ENCODE assay signal across 9 cellular contexts in the genomic region with DNA sequence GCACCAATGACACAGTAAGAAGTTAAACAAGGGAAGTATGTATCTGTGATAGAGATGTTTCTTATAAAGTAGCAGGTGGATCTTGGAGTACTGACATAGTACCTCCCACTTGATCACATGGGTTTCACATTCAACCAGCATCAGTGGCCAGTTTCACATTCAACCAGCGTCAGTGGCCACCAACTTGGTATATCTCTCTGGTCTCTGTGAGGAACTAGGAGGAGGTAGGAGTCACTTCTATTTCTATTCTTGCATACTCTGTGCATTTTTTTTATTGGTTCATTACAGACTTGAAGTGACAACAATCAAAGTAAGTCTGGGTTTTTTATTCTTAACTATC.
DNase-seq lines count a peak whose midpoint lies in the region; ATAC-seq and TF ChIP-seq lines count a peak whose summit lies in the region.
"Had no signal": no experiment of that assay in that cellular context is flagged by ENCODE, and none has a peak within 500 bp of the region (broad histone marks: within the 10 kb centered on the region; RNA-seq: fewer than 3 reads in every experiment).

No MANE protein-coding gene starts in this region.

- ATAC-seq in GM18517 (IDR thresholded peaks at IDR 0.05; ENCODE audit: unreplicated experiment) (peak; percentile 98), GM21423 (IDR thresholded peaks at IDR 0.05; ENCODE audit: unreplicated experiment) (peak; percentile 99), HG03159 (IDR thresholded peaks at IDR 0.05; ENCODE audit: unreplicated experiment) (peak; percentile 100)
- ATAC-seq in central memory CD8-positive, alpha-beta T cell (replicated peaks; ENCODE audit: extremely low read depth, poor library complexity, severe bottlenecking), result no peak

- H3K9me3 Mint-ChIP-seq in central memory CD8-positive, alpha-beta T cell, result no peaks in the 10 kb centered on the region
- H3K9me3 Mint-ChIP-seq in type B pancreatic cell, result no peaks in the 10 kb centered on the region

- no peaks in the 10 kb centered on the region for H3K27me3 Mint-ChIP-seq in central memory CD8-positive, alpha-beta T cell
- no peaks in the 10 kb centered on the region for H3K27me3 Mint-ChIP-seq in type B pancreatic cell

- TF ChIP-seq CTCF in type B pancreatic cell (conservative IDR thresholded peaks at IDR 0.05), result no peak

- H3K27ac Mint-ChIP-seq in central memory CD8-positive, alpha-beta T cell (ENCODE audit: low read depth), result peak overlapping the region; percentile 15
- no peak overlapping the region for H3K27ac Mint-ChIP-seq in type B pancreatic cell

- peaks cover 4% of the 10 kb centered on the region for H3K36me3 Mint-ChIP-seq in central memory CD8-positive, alpha-beta T cell (ENCODE audit: insufficient read depth)
- no peaks in the 10 kb centered on the region for H3K36me3 Mint-ChIP-seq in type B pancreatic cell

- intact Hi-C loops in cardiac septum (cut with DNase I), result loop anchor here (10.0 kb wide), 1 partner anchor 550 kb away; no protein-coding TSS in a partner anchor

- H3K4me1 Mint-ChIP-seq in central memory CD8-positive, alpha-beta T cell, result peaks cover 12% of the 10 kb centered on the region
- H3K4me1 Mint-ChIP-seq in type B pancreatic cell (ENCODE audit: unreplicated experiment), result no peaks in the 10 kb centered on the region

- no peak for DNase-seq in central memory CD8-positive, alpha-beta T cell (ENCODE audit: low spot score in 2 of 2)
- DNase-seq in type B pancreatic cell (ENCODE audit: extremely low spot score, unreplicated experiment), result no peak
- no peak for DNase-seq in stimulated activated naive CD4-positive, alpha-beta T cell treated with Interleukin-2 at 50 U/mL for 16 hours (lab: John Stamatoyannopoulos, UW)
- DNase-seq in NCI-H345 (lab: John Stamatoyannopoulos, UW), result no peak
- no peak for DNase-seq in cardiac septum (ENCODE audit: low spot score)
- DNase-seq: activated gamma-delta T cell treated with Interleukin-2 at 50 U/mL for 16 hours had no signal

- H3K4me3 Mint-ChIP-seq in central memory CD8-positive, alpha-beta T cell, result no peak overlapping the region
- H3K4me3 Mint-ChIP-seq in type B pancreatic cell, result no peak overlapping the region
